Comparison of ENCODE assay signal across 14 cellular contexts in the genomic region with DNA sequence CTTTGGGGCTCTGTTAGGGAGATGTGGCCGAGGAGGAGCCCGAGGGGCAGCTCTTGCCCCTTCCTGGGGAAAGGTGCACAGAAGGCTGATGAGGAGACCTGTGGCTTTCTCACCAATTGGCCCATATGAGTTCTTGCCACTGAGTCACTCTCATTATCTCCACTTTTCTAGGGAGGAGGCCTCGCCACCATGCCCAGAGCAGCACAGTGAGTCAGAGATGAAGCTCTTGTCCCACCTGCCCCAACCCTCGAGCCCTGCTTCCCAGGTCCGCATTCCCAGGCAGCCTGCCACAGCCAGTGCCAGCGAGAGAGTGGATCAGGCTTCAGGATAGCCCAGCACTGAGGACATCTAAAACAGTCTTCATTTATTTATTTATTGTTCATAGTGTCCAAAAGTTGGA. TPM values are rescaled to one million over a fixed set of nuclear protein-coding genes. Genes with fewer than 3 reads are reported as not detected.
A peak's percentile ranks its signal among the peaks of the same experiment; 100 is the strongest.
DNase-seq lines count a peak whose midpoint lies in the region; ATAC-seq and TF ChIP-seq lines count a peak whose summit lies in the region.
"Had no signal": no experiment of that assay in that cellular context is flagged by ENCODE, and none has a peak within 500 bp of the region (broad histone marks: within the 10 kb centered on the region; RNA-seq: fewer than 3 reads in every experiment).

No MANE protein-coding gene starts in this region.

- H3K9me3 ChIP-seq in psoas muscle = no peaks in the 10 kb centered on the region
- H3K9me3 ChIP-seq: neutrophil, testis had no signal

- ATAC-seq in psoas muscle = peak in 3 of 4 donors; percentile 61 to 81 (median 68)
- no peak for ATAC-seq in HG02852 (IDR thresholded peaks at IDR 0.05; ENCODE audit: unreplicated experiment)
- ATAC-seq: activated T-cell treated with anti-CD3 and anti-CD28 coated beads, Interleukin-2, amount 50 U/mL, for 72 hours had no signal

- DNase-seq in EH (ENCODE audit: low read depth) (peak; percentile 51), NCI-H226 (peak; percentile 93), epithelial cell of esophagus (ENCODE audit: low read depth) (peak; percentile 86), psoas muscle (peak in 1 of 2 donors; percentile 21), SK-N-DZ (ENCODE audit: low spot score) (no peak), NCI-H2081 (lab: John Stamatoyannopoulos, UW) (no peak), NCI-H2081 treated with DMSO at 0.1 percent for 48 hours (lab: John Stamatoyannopoulos, UW) (no peak)
- DNase-seq: activated CD4-positive, alpha-beta T cell treated with anti-CD3 and anti-CD28 coated beads for 4 hours; activated T-cell treated with anti-CD3 and anti-CD28 coated beads, Interleukin-2, amount 50 U/mL, for 72 hours; AML-193; testis had no signal

- no peaks in the 10 kb centered on the region for H3K27me3 ChIP-seq in psoas muscle (ENCODE audit: insufficient read depth in 3 of 3, low read length in 2 of 3)
- H3K27me3 ChIP-seq: testis had no signal

- H3K36me3 ChIP-seq in psoas muscle (ENCODE audit: insufficient read depth in 1 of 2, low read depth in 1 of 2) = no peaks in the 10 kb centered on the region
- H3K36me3 ChIP-seq: neutrophil had no signal

- 80 to 93% (median 89%) methylated on average over 6 of the region's 6 CpGs for WGBS in psoas muscle, 3 donors

- TF ChIP-seq CTCF in epithelial cell of esophagus (IDR thresholded peaks at IDR 0.05; ENCODE audit: insufficient read depth, low read depth, low read length, missing control alignments) = no peak
- TF ChIP-seq CTCF in psoas muscle (IDR thresholded peaks at IDR 0.05) = no peak

- intact Hi-C loops in psoas muscle (cut with DNase I) = no loop called here

- H3K27ac ChIP-seq in psoas muscle = no peak overlapping the region
- H3K27ac ChIP-seq: HL-60, neutrophil, testis had no signal

- H3K4me3 ChIP-seq in epithelial cell of esophagus (ENCODE audit: low read length) = no peak overlapping the region
- H3K4me3 ChIP-seq in psoas muscle = no peak overlapping the region
- H3K4me3 ChIP-seq: testis had no signal

- peaks cover 10% of the 10 kb centered on the region for H3K4me1 ChIP-seq in psoas muscle

RNA-seq across cellular contexts. Expression of a gene that starts 53.5 kb away (rescaled TPM):
- total RNA-seq in psoas muscle = 10 to 100 TPM; 16.5 to 36.6 (median 29.6) TPM
- polyA plus RNA-seq in psoas muscle = 1 to 10 TPM; 4.0 to 6.1 (median 5.1) TPM
- polyA plus RNA-seq in SK-N-DZ (2014; cell fraction: cytosol; rRNA removed) = 14.6 and 23.0 TPM in 2 replicates
- 13.4 and 17.3 TPM in 2 replicates for polyA plus RNA-seq in SK-N-DZ (2014; cell fraction: nucleus; rRNA removed)

Comparison
In these comparisons a context has a peak if more than half of its experiments do, and no peak if none do; other contexts are left out.
1. DNase-seq: peak in EH (single experiment), NCI-H226 (single experiment) and epithelial cell of esophagus (single experiment); none in SK-N-DZ (single experiment), NCI-H2081 (0 of 2) and NCI-H2081 treated with DMSO at 0.1 percent for 48 hours (single experiment).